1 cellular context compared by ENCODE assay signal in genomic region chr16:27406729-27407128, GRCh38.
TF ChIP-seq lines count a peak whose summit lies in the region.

No MANE protein-coding gene starts in this region.

TF ChIP-seq in GM12878, 131 proteins besides CTCF, POLR2A, EP300 and RAD21 (continued from another document and continues in another):
- TF ChIP-seq, protein P1, sequence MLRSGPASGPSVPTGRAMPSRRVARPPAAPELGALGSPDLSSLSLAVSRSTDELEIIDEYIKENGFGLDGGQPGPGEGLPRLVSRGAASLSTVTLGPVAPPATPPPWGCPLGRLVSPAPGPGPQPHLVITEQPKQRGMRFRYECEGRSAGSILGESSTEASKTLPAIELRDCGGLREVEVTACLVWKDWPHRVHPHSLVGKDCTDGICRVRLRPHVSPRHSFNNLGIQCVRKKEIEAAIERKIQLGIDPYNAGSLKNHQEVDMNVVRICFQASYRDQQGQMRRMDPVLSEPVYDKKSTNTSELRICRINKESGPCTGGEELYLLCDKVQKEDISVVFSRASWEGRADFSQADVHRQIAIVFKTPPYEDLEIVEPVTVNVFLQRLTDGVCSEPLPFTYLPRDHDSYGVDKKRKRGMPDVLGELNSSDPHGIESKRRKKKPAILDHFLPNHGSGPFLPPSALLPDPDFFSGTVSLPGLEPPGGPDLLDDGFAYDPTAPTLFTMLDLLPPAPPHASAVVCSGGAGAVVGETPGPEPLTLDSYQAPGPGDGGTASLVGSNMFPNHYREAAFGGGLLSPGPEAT (IDR thresholded peaks at IDR 0.05; ENCODE audit: low read depth) = no peak
- no peak for TF ChIP-seq YBX1 (IDR thresholded peaks at IDR 0.05)
- no peak for TF ChIP-seq JUNB (IDR thresholded peaks at IDR 0.05)
- no peak; a peak in 2 of 4 replicates for TF ChIP-seq IKZF2 (IDR thresholded peaks at IDR 0.05)
- no peak for TF ChIP-seq STAT1 (conservative IDR thresholded peaks at IDR 0.05)
- no peak for TF ChIP-seq NR2C1 (IDR thresholded peaks at IDR 0.05)
- no peak for TF ChIP-seq NFYA (IDR thresholded peaks at IDR 0.05; ENCODE audit: borderline replicate concordance, low read depth, low read length)
- TF ChIP-seq SUPT20H (IDR thresholded peaks at IDR 0.05; ENCODE audit: borderline replicate concordance, control insufficient read depth, low read depth, low read length) = no peak
- no peak for TF ChIP-seq LARP7 (IDR thresholded peaks at IDR 0.05)
- no peak for TF ChIP-seq HDGF (IDR thresholded peaks at IDR 0.05)
- TF ChIP-seq CBFB (IDR thresholded peaks at IDR 0.05; ENCODE audit: low read depth) = 0 out of 2 replicates have a peak, but pooled peaks have one; percentile 42
- no peak for TF ChIP-seq SREBF2 (IDR thresholded peaks at IDR 0.05; ENCODE audit: low read length)
- TF ChIP-seq ZNF622 (IDR thresholded peaks at IDR 0.05) = no peak
- no peak for TF ChIP-seq SIX5 (IDR thresholded peaks at IDR 0.05; ENCODE audit: low read depth, low read length, severe bottlenecking)
- no peak for TF ChIP-seq BCL3 (IDR thresholded peaks at IDR 0.05; ENCODE audit: borderline replicate concordance, insufficient read depth, low read depth, low read length, poor library complexity, severe bottlenecking)
- peak; percentile 98 for TF ChIP-seq SMARCA5 (IDR thresholded peaks at IDR 0.05)
- no peak for TF ChIP-seq CHD2 (IDR thresholded peaks at IDR 0.05; ENCODE audit: borderline replicate concordance, low read depth, low read length)
- no peak for TF ChIP-seq NFIC (IDR thresholded peaks at IDR 0.05; ENCODE audit: low read depth, low read length)
- no peak for TF ChIP-seq FOXK2 (IDR thresholded peaks at IDR 0.05)
- no peak for TF ChIP-seq CUX1 (IDR thresholded peaks at IDR 0.05; ENCODE audit: insufficient replicate concordance, low read depth, low read length)
- 0 out of 2 replicates have a peak, but pooled peaks have one; percentile 11 for TF ChIP-seq IRF5 (IDR thresholded peaks at IDR 0.05; ENCODE audit: borderline replicate concordance)
- TF ChIP-seq SP1 (IDR thresholded peaks at IDR 0.05; ENCODE audit: low read depth, low read length) = no peak
- no peak for TF ChIP-seq BRCA1 (IDR thresholded peaks at IDR 0.05; ENCODE audit: low read depth, low read length)
- TF ChIP-seq ZNF384 (IDR thresholded peaks at IDR 0.05; ENCODE audit: borderline replicate concordance, low read depth, low read length) = 0 out of 2 replicates have a peak, but pooled peaks have one; percentile 2
- no peak for TF ChIP-seq NR2C2 (IDR thresholded peaks at IDR 0.05; ENCODE audit: borderline replicate concordance, control insufficient read depth, insufficient read length, low read depth)
- TF ChIP-seq RUNX3 (IDR thresholded peaks at IDR 0.05; ENCODE audit: low read length) = no peak
- 0 out of 4 replicates have a peak, but pooled peaks of 1 of the 2 experiments have one; percentile 6 for TF ChIP-seq BHLHE40 (IDR thresholded peaks at IDR 0.05; ENCODE audit: borderline replicate concordance in 1 of 2, low read depth in 2 of 2, low read length in 1 of 2)
- TF ChIP-seq SMAD5 (IDR thresholded peaks at IDR 0.05; ENCODE audit: low read depth) = no peak
- no peak for TF ChIP-seq PAX8 (IDR thresholded peaks at IDR 0.05)
- TF ChIP-seq EED (IDR thresholded peaks at IDR 0.05; ENCODE audit: low read depth) = 0 out of 2 replicates have a peak, but pooled peaks have one; percentile 9
- no peak for TF ChIP-seq KAT2A (conservative IDR thresholded peaks at IDR 0.05; ENCODE audit: control insufficient read depth, low read depth, low read length)
- no peak for TF ChIP-seq CHD1 (IDR thresholded peaks at IDR 0.05; ENCODE audit: low read depth, low read length)
- TF ChIP-seq, protein P2, sequence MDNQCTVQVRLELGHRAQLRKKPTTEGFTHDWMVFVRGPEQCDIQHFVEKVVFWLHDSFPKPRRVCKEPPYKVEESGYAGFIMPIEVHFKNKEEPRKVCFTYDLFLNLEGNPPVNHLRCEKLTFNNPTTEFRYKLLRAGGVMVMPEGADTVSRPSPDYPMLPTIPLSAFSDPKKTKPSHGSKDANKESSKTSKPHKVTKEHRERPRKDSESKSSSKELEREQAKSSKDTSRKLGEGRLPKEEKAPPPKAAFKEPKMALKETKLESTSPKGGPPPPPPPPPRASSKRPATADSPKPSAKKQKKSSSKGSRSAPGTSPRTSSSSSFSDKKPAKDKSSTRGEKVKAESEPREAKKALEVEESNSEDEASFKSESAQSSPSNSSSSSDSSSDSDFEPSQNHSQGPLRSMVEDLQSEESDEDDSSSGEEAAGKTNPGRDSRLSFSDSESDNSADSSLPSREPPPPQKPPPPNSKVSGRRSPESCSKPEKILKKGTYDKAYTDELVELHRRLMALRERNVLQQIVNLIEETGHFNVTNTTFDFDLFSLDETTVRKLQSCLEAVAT (IDR thresholded peaks at IDR 0.05) = no peak; the same call in 1 of the 2 replicates
- TF ChIP-seq HDAC6 (IDR thresholded peaks at IDR 0.05; ENCODE audit: unreplicated experiment) = no peak
- TF ChIP-seq PBX3 (IDR thresholded peaks at IDR 0.05; ENCODE audit: insufficient replicate concordance, low read depth, low read length) = no peak
- TF ChIP-seq FOS (IDR thresholded peaks at IDR 0.05; ENCODE audit: borderline replicate concordance, extremely low read depth, insufficient read length) = no peak
- peak; percentile 94 for TF ChIP-seq ZNF24 (IDR thresholded peaks at IDR 0.05)
- no peak for TF ChIP-seq CEBPZ (IDR thresholded peaks at IDR 0.05; ENCODE audit: low read depth, low read length)
- TF ChIP-seq, protein P3, sequence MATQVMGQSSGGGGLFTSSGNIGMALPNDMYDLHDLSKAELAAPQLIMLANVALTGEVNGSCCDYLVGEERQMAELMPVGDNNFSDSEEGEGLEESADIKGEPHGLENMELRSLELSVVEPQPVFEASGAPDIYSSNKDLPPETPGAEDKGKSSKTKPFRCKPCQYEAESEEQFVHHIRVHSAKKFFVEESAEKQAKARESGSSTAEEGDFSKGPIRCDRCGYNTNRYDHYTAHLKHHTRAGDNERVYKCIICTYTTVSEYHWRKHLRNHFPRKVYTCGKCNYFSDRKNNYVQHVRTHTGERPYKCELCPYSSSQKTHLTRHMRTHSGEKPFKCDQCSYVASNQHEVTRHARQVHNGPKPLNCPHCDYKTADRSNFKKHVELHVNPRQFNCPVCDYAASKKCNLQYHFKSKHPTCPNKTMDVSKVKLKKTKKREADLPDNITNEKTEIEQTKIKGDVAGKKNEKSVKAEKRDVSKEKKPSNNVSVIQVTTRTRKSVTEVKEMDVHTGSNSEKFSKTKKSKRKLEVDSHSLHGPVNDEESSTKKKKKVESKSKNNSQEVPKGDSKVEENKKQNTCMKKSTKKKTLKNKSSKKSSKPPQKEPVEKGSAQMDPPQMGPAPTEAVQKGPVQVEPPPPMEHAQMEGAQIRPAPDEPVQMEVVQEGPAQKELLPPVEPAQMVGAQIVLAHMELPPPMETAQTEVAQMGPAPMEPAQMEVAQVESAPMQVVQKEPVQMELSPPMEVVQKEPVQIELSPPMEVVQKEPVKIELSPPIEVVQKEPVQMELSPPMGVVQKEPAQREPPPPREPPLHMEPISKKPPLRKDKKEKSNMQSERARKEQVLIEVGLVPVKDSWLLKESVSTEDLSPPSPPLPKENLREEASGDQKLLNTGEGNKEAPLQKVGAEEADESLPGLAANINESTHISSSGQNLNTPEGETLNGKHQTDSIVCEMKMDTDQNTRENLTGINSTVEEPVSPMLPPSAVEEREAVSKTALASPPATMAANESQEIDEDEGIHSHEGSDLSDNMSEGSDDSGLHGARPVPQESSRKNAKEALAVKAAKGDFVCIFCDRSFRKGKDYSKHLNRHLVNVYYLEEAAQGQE (IDR thresholded peaks at IDR 0.05; ENCODE audit: low read depth, low read length) = no peak
- no peak for TF ChIP-seq RELA (IDR thresholded peaks at IDR 0.05; ENCODE audit: borderline replicate concordance, partially characterized antibody)
- TF ChIP-seq TARDBP (IDR thresholded peaks at IDR 0.05; ENCODE audit: borderline replicate concordance) = no peak
- TF ChIP-seq POLR2AphosphoS5 (IDR thresholded peaks at IDR 0.05; ENCODE audit: low read length) = peak; percentile 62
